ENCODE assay signal across 8 cellular contexts in the genomic region with DNA sequence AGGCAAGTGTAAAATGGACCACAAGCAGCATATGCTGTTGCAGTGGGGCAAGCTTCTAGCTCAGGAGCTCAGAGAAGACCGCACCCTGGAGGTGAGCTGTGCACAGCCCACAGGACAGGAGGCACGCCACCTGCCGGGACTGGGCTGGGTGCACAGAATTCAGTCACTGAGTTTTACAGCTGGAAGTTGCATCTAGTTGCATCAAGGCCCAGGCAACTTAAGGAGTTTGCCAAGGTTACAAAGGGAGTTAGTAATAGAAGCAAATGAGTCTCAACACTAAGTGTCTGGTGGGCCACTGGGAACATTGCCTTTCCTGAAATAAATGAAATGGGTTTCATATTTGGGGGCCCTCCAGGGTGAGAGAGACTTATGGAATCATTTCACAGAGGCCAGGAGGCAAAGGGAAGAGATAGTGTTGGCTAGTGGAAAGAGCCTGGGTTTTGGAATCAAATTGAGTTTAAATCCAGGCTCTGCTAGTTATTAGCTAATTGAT. TPM values are rescaled to one million over a fixed set of nuclear protein-coding genes. Genes with fewer than 3 reads are reported as not detected.
A peak's percentile ranks its signal among the peaks of the same experiment; 100 is the strongest.
DNase-seq lines count a peak whose midpoint lies in the region; ATAC-seq and TF ChIP-seq lines count a peak whose summit lies in the region.

No MANE protein-coding gene starts in this region.

- peak overlapping the region; percentile 29 for H2BK12ac ChIP-seq in trophoblast cell (ENCODE audit: low read length)

- no peak overlapping the region for H2BK5ac ChIP-seq in trophoblast cell (ENCODE audit: low read depth, low read length, poor library complexity)

- peak; percentile 96 for TF ChIP-seq CTCF in GM12873 (IDR thresholded peaks at IDR 0.05; ENCODE audit: insufficient read depth, low read depth, low read length, missing control alignments)

- H3K79me2 ChIP-seq in trophoblast cell (ENCODE audit: control insufficient read depth, insufficient read depth, low read length, poor library complexity) = no peaks in the 10 kb centered on the region

- peaks cover 5 to 12% of the 10 kb centered on the region in 2 experiments for H3K4me1 ChIP-seq in trophoblast cell (ENCODE audit: control insufficient read depth in 1 of 2, insufficient read depth in 2 of 2, low read length in 2 of 2)

- H3K79me1 ChIP-seq in trophoblast cell (ENCODE audit: low read length) = no peaks in the 10 kb centered on the region

- no peak overlapping the region for H2AFZ ChIP-seq in trophoblast cell (ENCODE audit: insufficient read depth, low read length, poor library complexity)

- H4K12ac ChIP-seq in trophoblast cell (ENCODE audit: low read depth, low read length) = no peak overlapping the region

- no peak overlapping the region for H4K8ac ChIP-seq in trophoblast cell (ENCODE audit: low read depth, low read length)

- no peak overlapping the region for H4K91ac ChIP-seq in trophoblast cell (ENCODE audit: low read depth, low read length)

- H3K4ac ChIP-seq in trophoblast cell (ENCODE audit: low read depth, low read length) = no peak overlapping the region

- H3K4me2 ChIP-seq in trophoblast cell (ENCODE audit: low read length) = no peak overlapping the region

- no peak overlapping the region for H3K18ac ChIP-seq in trophoblast cell (ENCODE audit: low read length)

- no peaks in the 10 kb centered on the region for H3K9me3 ChIP-seq in trophoblast cell (ENCODE audit: insufficient read depth, low read depth, low read length)

- H3K27me3 ChIP-seq in trophoblast cell (ENCODE audit: insufficient read depth, low read length) = no peaks in the 10 kb centered on the region

- no peak overlapping the region for H3K4me3 ChIP-seq in trophoblast cell (ENCODE audit: low read depth, low read length)

- H3K23ac ChIP-seq in trophoblast cell (ENCODE audit: low read length) = no peak overlapping the region

- no CpG with 5 or more reads among the region's 3 CpGs for WGBS in trophoblast cell (ENCODE audit: extremely low coverage, insufficient coverage, insufficient read length)

- no peak overlapping the region for H3K9ac ChIP-seq in trophoblast cell (ENCODE audit: low read length)

- H3K27ac ChIP-seq in trophoblast cell (ENCODE audit: low read depth, low read length) = peak overlapping the region; percentile 72

- H3K14ac ChIP-seq in trophoblast cell (ENCODE audit: low read length) = no peak overlapping the region

- no peak overlapping the region for H2BK120ac ChIP-seq in trophoblast cell (ENCODE audit: insufficient read depth, low read length, poor library complexity)

- ATAC-seq in GM21367 (IDR thresholded peaks at IDR 0.05; ENCODE audit: unreplicated experiment) (peak; percentile 64), HG03571 (IDR thresholded peaks at IDR 0.05; ENCODE audit: unreplicated experiment) (peak; percentile 60)

- peak; percentile 4 for DNase-seq in activated T-helper 9 cell treated with anti-CD3 and anti-CD28 coated beads, Interleukin-2, amount 50 U/mL, for 16 hours (ENCODE audit: low read depth)
- peak; percentile 71 for DNase-seq in trophoblast cell
- no peak for DNase-seq in superior temporal gyrus (ENCODE audit: extremely low spot score)
- no peak for DNase-seq in CD1c-positive myeloid dendritic cell (ENCODE audit: extremely low spot score)
- DNase-seq in COLO829 (ENCODE audit: low spot score) = no peak

- H3K36me3 ChIP-seq in trophoblast cell (ENCODE audit: control insufficient read depth in 1 of 2, insufficient read depth in 2 of 2, low read length in 2 of 2) = no peaks in the 10 kb centered on the region

- H2AK5ac ChIP-seq in trophoblast cell (ENCODE audit: low read length) = no peak overlapping the region

RNA-seq across cellular contexts. Expression of a gene that starts 36.0 kb away (rescaled TPM):
- polyA plus RNA-seq in trophoblast cell (2013) = 9.0 and 10.2 TPM in 2 replicates

Comparison
In these comparisons a context has a peak if more than half of its experiments do, and no peak if none do; other contexts are left out.
1. DNase-seq: peak in activated T-helper 9 cell treated with anti-CD3 and anti-CD28 coated beads, Interleukin-2, amount 50 U/mL, for 16 hours (single experiment) and trophoblast cell (2 of 2); none in superior temporal gyrus (single experiment), CD1c-positive myeloid dendritic cell (single experiment) and COLO829 (single experiment).